32 cellular contexts compared by ENCODE assay signal in the genomic region with DNA sequence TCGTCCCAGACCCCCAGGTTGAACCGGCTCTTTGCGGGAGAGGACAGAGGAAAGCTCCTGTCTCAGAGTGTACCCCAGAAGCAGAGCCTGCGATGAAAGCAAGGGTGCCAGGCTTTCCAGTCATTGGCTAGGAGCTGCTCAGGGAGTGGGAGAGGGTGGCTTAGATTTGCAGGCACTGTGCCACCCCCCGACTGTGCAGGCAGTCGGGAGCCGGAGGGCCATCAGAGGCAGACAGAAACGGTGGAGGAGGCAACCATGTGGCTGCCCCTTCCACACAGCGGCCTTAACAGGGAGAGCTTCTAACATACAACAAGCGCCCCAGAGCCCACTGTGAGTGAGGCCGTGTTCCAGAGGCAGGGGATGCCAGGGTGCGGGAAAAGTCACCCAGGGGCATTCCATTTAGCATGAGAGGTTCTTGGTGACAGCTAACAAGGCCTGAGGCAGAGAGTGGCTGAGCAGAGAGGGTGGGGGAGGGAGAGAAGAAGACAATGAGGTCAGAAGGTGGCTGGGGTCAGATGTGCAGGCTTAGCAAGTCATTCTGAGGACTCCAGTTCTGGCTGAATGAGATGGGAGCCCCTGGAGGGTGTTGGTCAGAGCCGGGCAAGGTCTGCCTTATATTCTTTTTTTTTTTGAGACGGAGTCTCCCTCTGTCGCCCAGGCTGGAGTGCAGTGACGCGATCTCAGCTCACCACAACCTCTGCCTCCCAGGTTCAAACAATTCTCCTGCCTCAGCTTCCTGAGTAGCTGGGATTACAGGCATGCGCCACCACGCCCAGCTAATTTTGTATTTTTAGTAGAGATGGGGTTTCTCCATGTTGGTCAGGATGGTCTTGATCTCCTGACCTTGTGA. TPM values are rescaled to one million over a fixed set of nuclear protein-coding genes. Genes with fewer than 3 reads are reported as not detected.
DNase-seq lines count a peak whose midpoint lies in the region; ATAC-seq and TF ChIP-seq lines count a peak whose summit lies in the region.
"Had no signal": no experiment of that assay in that cellular context is flagged by ENCODE, and none has a peak within 500 bp of the region (broad histone marks: within the 10 kb centered on the region; RNA-seq: fewer than 3 reads in every experiment).

No MANE protein-coding gene starts in this region.

- no peak for TF ChIP-seq POLR2A in thyroid gland (IDR thresholded peaks at IDR 0.05)

- no peak for TF ChIP-seq CTCF in thyroid gland (IDR thresholded peaks at IDR 0.05)

- peak overlapping the region; percentile 57 for H3K4me3 Mint-ChIP-seq in T-helper 17 cell
- H3K4me3 Mint-ChIP-seq: activated B cell treated with CpG ODN at 0.5 μM for 24 hours; activated naive CD8-positive, alpha-beta T cell treated with anti-CD3 and anti-CD28 coated beads for 36 hours; naive B cell; T-helper 2 cell treated with Interferon-gamma antibody and Interleukin-4, amounts not matched to agents 5 μg/mL and 100 μg/mL, for 36 hours had no signal

- no peaks in the 10 kb centered on the region for H3K4me1 ChIP-seq in thyroid gland
- H3K4me1 ChIP-seq: ascending aorta, sigmoid colon had no signal

- H3K27ac Mint-ChIP-seq in T-helper 17 cell, result peak overlapping the region; percentile 51
- H3K27ac Mint-ChIP-seq: activated B cell treated with CpG ODN at 0.5 μM for 24 hours; activated naive CD8-positive, alpha-beta T cell treated with anti-CD3 and anti-CD28 coated beads for 36 hours; T-helper 2 cell treated with Interferon-gamma antibody and Interleukin-4, amounts not matched to agents 5 μg/mL and 100 μg/mL, for 36 hours had no signal

- no peaks in the 10 kb centered on the region for H3K27me3 ChIP-seq in thyroid gland
- H3K27me3 ChIP-seq: ascending aorta, dorsolateral prefrontal cortex, heart left ventricle, stomach, tibial nerve had no signal

- intact Hi-C loops in thyroid gland (cut with DNase I), result no loop called here

- H3K36me3 Mint-ChIP-seq in T-helper 17 cell (ENCODE audit: low read depth), result no peaks in the 10 kb centered on the region
- H3K36me3 Mint-ChIP-seq: activated naive CD8-positive, alpha-beta T cell treated with anti-CD3 and anti-CD28 coated beads for 36 hours had no signal

- WGBS in thyroid gland, 2 donors, result 47 to 54% methylated on average over 11 to 19 of the region's 19 CpGs

- DNase-seq in DMS 273 (lab: John Stamatoyannopoulos, UW; ENCODE audit: unreplicated experiment) (peak; percentile 33), DMS 273 treated with DMSO at 0.1 percent for 48 hours (lab: John Stamatoyannopoulos, UW) (no peak), T-helper 17 cell (no peak), islet precursor cell (peak; percentile 87), retina (peak; percentile 44), UCSD-AML1 (lab: John Stamatoyannopoulos, UW; ENCODE audit: unreplicated experiment) (no peak), thyroid gland (no peak)
- DNase-seq in effector CD4-positive, alpha-beta T cell, result no peak
- DNase-seq: activated B cell treated with CpG ODN at 0.5 μM for 24 hours; activated CD4-positive, alpha-beta T cell treated with anti-CD3 and anti-CD28 coated beads, Interleukin-2, amount 50 U/mL, for 48 hours; activated CD8-positive, alpha-beta memory T cell treated with anti-CD3 and anti-CD28 coated beads, Interleukin-2, amount 50 U/mL, for 4 hours; activated naive CD8-positive, alpha-beta T cell treated with anti-CD3 and anti-CD28 coated beads for 36 hours; central memory CD4-positive, alpha-beta T cell; DMS53; IMR-90; naive B cell; NCI-H1105 treated with DMSO at 0.1 percent for 48 hours; NCI-H2081 treated with DMSO at 0.1 percent for 48 hours; OCI-M1; sigmoid colon; stimulated activated CD4-positive, alpha-beta T cell treated with anti-CD3 and anti-CD28 coated beads, Interleukin-15, amount 100 ng/mL, for 24 hours; stomach had no signal

- peaks cover 8 to 29% of the 10 kb centered on the region in 2 donors for H3K36me3 ChIP-seq in thyroid gland

- peaks cover 13% of the 10 kb centered on the region for H3K27me3 Mint-ChIP-seq in T-helper 17 cell
- H3K27me3 Mint-ChIP-seq: activated naive CD8-positive, alpha-beta T cell treated with anti-CD3 and anti-CD28 coated beads for 36 hours had no signal

- H3K4me3 ChIP-seq in thyroid gland (replicated peaks in 1 of 3), result no peak overlapping the region
- H3K4me3 ChIP-seq: ascending aorta, dorsolateral prefrontal cortex, GM12878, heart left ventricle, sigmoid colon, stomach, tibial nerve had no signal

- H3K27ac ChIP-seq in thyroid gland, result no peak overlapping the region
- H3K27ac ChIP-seq: 22Rv1, ascending aorta, dorsolateral prefrontal cortex, epithelial cell of prostate, heart left ventricle, sigmoid colon, stomach, tibial nerve had no signal

- peaks cover 12% of the 10 kb centered on the region for H3K4me1 Mint-ChIP-seq in T-helper 17 cell

- no peak for ATAC-seq in T-helper 17 cell
- ATAC-seq: GM12878, left lobe of liver had no signal

- H3K9me3 ChIP-seq in T-helper 17 cell (ENCODE audit: control insufficient read depth, low read length, poor library complexity, severe bottlenecking) (no peaks in the 10 kb centered on the region), thyroid gland (no peaks in the 10 kb centered on the region)
- H3K9me3 ChIP-seq: ascending aorta, heart left ventricle, sigmoid colon, stomach, tibial nerve had no signal

RNA-seq across cellular contexts. Expression of a gene that starts 9.4 kb away (rescaled TPM):
- total RNA-seq in T-helper 17 cell (under 1 TPM in 1 of 2 donors, not detected in 1; 0.13 TPM), thyroid gland (1 to 10 TPM in 1 of 4 donors, under 1 TPM in 1, not detected in 2; 0.22 to 6.3 TPM)
- total RNA-seq: activated B cell treated with CpG ODN at 0.5 μM for 24 hours; activated naive CD8-positive, alpha-beta T cell treated with anti-CD3 and anti-CD28 coated beads for 36 hours; ascending aorta; left lobe of liver; progenitor cell of endocrine pancreas had no signal

RNA-seq across cellular contexts. Expression of a gene that starts 16.6 kb away (rescaled TPM):
- total RNA-seq in T-helper 17 cell (10 to 100 TPM; 19.2 to 22.5 TPM), thyroid gland (10 to 100 TPM; 35.6 to 72.4 (median 63.6) TPM)

RNA-seq across cellular contexts. Expression of a gene that starts 53.2 kb away (rescaled TPM):
- 10 to 100 TPM; 31.5 to 35.1 TPM for total RNA-seq in T-helper 17 cell
- 10 to 100 TPM; 52.8 to 96.9 (median 65.6) TPM for total RNA-seq in thyroid gland

RNA-seq across cellular contexts. Expression of a gene that starts 53.4 kb away (rescaled TPM):
- total RNA-seq in T-helper 17 cell (10 to 100 TPM; 11.7 to 13.8 TPM), thyroid gland (10 to 100 TPM; 14.8 to 38.4 (median 16.9) TPM)

Comparison
In these comparisons a context has a peak if more than half of its experiments do, and no peak if none do; other contexts are left out.
1. DNase-seq: peak in DMS 273 (single experiment), islet precursor cell (single experiment) and retina (single experiment); none in DMS 273 treated with DMSO at 0.1 percent for 48 hours (single experiment), T-helper 17 cell (0 of 3), UCSD-AML1 (single experiment), effector CD4-positive, alpha-beta T cell (single experiment) and thyroid gland (0 of 2).